In the genomic region with DNA sequence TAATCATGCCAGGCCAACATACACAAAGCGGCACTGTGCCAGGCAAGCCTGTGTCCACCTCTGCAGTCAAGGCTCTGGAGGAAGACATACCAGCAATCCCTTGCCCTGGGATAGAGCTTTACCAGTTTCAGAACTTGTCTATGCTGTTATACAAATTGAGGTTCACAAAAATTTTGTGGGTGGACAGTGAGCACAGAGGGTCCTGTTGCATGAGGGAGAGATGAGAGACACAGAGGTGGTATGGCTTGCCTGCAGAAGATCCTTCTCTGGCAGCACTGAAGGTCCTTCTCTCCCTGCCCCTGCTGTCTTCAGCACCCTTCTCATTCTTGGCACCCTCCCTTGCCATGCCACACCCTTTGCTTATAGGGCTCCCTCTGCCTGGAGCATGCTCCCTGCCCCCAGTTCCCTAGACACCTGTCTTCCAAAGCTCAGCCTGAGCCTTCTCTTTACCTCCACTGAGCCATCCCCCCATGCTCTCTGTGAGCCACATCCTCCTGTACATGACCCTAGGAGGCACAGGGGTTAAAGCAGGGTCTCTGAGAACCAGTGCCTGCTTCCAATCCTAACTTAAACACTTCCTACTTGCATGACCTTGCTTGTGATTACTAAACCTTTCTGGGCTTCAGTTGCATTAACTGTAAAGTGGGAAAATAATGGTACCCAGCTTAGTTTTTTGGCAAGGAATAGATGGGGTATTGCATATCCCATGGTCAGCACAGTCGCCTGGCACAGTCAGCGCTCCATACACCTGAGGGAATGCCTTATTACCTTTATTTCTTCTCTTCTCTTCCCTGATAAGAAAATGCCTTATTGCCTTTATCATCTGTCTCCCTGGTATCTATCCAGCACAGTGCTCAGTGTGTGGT, we compare ENCODE assay signal across 24 cellular contexts. TPM values are rescaled to one million over a fixed set of nuclear protein-coding genes. Genes with fewer than 3 reads are reported as not detected.
DNase-seq lines count a peak whose midpoint lies in the region; ATAC-seq, FAIRE-seq and TF ChIP-seq lines count a peak whose summit lies in the region.
"Had no signal": no experiment of that assay in that cellular context is flagged by ENCODE, and none has a peak within 500 bp of the region (broad histone marks: within the 10 kb centered on the region; RNA-seq: fewer than 3 reads in every experiment).

No MANE protein-coding gene starts in this region.

- no peaks in the 10 kb centered on the region for H3K36me3 ChIP-seq in hepatocyte (replicated peaks; ENCODE audit: insufficient read depth, low read depth)
- no peaks in the 10 kb centered on the region for H3K36me3 ChIP-seq in mucosa of descending colon (ENCODE audit: low read depth)
- peaks cover 0 to 10% of the 10 kb centered on the region in 2 donors for H3K36me3 ChIP-seq in small intestine (ENCODE audit: control insufficient read depth in 2 of 2, insufficient read depth in 2 of 2, low read length in 2 of 2)

- intact Hi-C loops in mucosa of descending colon (cut with DNase I, micrococcal nuclease) = no loop called here

- H3K4me2 ChIP-seq in hepatocyte = peak overlapping the region; percentile 71

- H3K4me1 ChIP-seq in hepatocyte (ENCODE audit: insufficient read depth) = peaks cover 32% of the 10 kb centered on the region
- peaks cover 28% of the 10 kb centered on the region for H3K4me1 ChIP-seq in mucosa of descending colon (ENCODE audit: low read depth)
- H3K4me1 ChIP-seq in small intestine (ENCODE audit: control insufficient read depth in 2 of 2, insufficient read depth in 1 of 2, low read depth in 1 of 2, low read length in 1 of 2) = peaks cover 0 to 14% of the 10 kb centered on the region in 2 donors

- WGBS in hepatocyte (ENCODE audit: low lambda C conversion rate, missing lambda C conversion rate) = 91% methylated on average over 3 of the region's 3 CpGs
- WGBS in small intestine, 3 donors = 28 to 78% (median 52%) methylated on average over 3 of the region's 3 CpGs

- FAIRE-seq in HTR-8/SVneo (lab: Jason Lieb, UNC) (peak; percentile 57), small intestine (lab: Jason Lieb, UNC) (no peak)
- FAIRE-seq: GM18507, K562 had no signal

- ATAC-seq in mucosa of descending colon (peak; percentile 33), GM18907 (IDR thresholded peaks at IDR 0.05; ENCODE audit: unreplicated experiment) (no peak)
- ATAC-seq: K562, Panc1 had no signal

- H4K20me1 ChIP-seq in hepatocyte (ENCODE audit: insufficient read depth, poor library complexity, severe bottlenecking) = peaks cover 5% of the 10 kb centered on the region

- H3K4me3 ChIP-seq in hepatocyte (peak overlapping the region; percentile 23), mucosa of descending colon (peak overlapping the region; percentile 22), small intestine (ENCODE audit: low read depth in 1 of 2, low read length in 2 of 2) (peak overlapping the region; percentile 13 to 77)
- H3K4me3 ChIP-seq: GM23248, K562, SK-N-MC had no signal

- peaks cover 2% of the 10 kb centered on the region for H3K79me2 ChIP-seq in hepatocyte

- H2AFZ ChIP-seq in hepatocyte = no peak overlapping the region
- H2AFZ ChIP-seq: GM23248 had no signal

- no peaks in the 10 kb centered on the region for H3K9me2 ChIP-seq in hepatocyte (replicated peaks; ENCODE audit: insufficient read depth)

- TF ChIP-seq CTCF in hepatocyte (IDR thresholded peaks at IDR 0.05; ENCODE audit: poor library complexity) (no peak), mucosa of descending colon (IDR thresholded peaks at IDR 0.05) (no peak)

- H3K9me3 ChIP-seq in hepatocyte (ENCODE audit: low read depth) = no peaks in the 10 kb centered on the region
- H3K9me3 ChIP-seq in mucosa of descending colon = no peaks in the 10 kb centered on the region
- no peaks in the 10 kb centered on the region for H3K9me3 ChIP-seq in small intestine (ENCODE audit: control insufficient read depth, low read depth)

- peak overlapping the region; percentile 91 for H3K27ac ChIP-seq in hepatocyte
- peak overlapping the region; percentile 86 to 90 for H3K27ac ChIP-seq in small intestine (ENCODE audit: low read depth in 1 of 2, low read length in 1 of 2)
- H3K27ac ChIP-seq: GM23248, SK-N-MC had no signal

- H3K27me3 ChIP-seq in hepatocyte (no peaks in the 10 kb centered on the region), small intestine (ENCODE audit: control insufficient read depth in 2 of 2, insufficient read depth in 2 of 2, low read length in 2 of 2) (no peaks in the 10 kb centered on the region)

- DNase-seq in HTR-8/SVneo (ENCODE audit: insufficient read length, low spot score) (no peak), hepatocyte (ENCODE audit: low spot score) (no peak), mucosa of descending colon (peak in 2 of 3 donors; percentile 55 to 57), small intestine (peak; percentile 63), superior temporal gyrus (ENCODE audit: extremely low spot score) (no peak), activated gamma-delta T cell treated with Interleukin-2 at 50 U/mL for 16 hours (no peak)
- DNase-seq: DMS153, GM23248, H7, Kasumi-1, NCI-H2029 treated with DMSO at 0.1 percent for 48 hours, NCI-H2227 treated with DMSO at 0.1 percent for 48 hours, NCI-H526 treated with DMSO at 0.1 percent for 48 hours, SIG-M5 had no signal

RNA-seq across cellular contexts. Expression of gene FABP1, which starts 0.9 kb away (rescaled TPM):
- total RNA-seq in hepatocyte (165 and 244 TPM in 2 replicates), mucosa of descending colon (1,000 to 10,000 TPM in 2 of 3 donors, 100 to 1,000 TPM in 1; 768 to 5,199 (median 1,319) TPM)
- polyA plus RNA-seq in hepatocyte (763 and 780 TPM in 2 replicates), small intestine (over 10,000 TPM in 2 of 3 donors, 1,000 to 10,000 TPM in 1; 3,082 to 23,034 (median 10,168) TPM)
- total RNA-seq: A172, GM23248, H7, HT-29, M059J, NCI-H460 had no signal
- polyA plus RNA-seq: BJ, GM23248, K562 had no signal

RNA-seq across cellular contexts. Expression of gene THNSL2, which starts 43.1 kb away (rescaled TPM):
- total RNA-seq in hepatocyte = 4.8 and 7.1 TPM in 2 replicates
- polyA plus RNA-seq in hepatocyte = 3.7 and 7.1 TPM in 2 replicates
- total RNA-seq in mucosa of descending colon = 10 to 100 TPM; 16.8 to 33.3 (median 16.8) TPM
- 10 to 100 TPM; 17.2 to 40.5 (median 25.7) TPM for polyA plus RNA-seq in small intestine
- total RNA-seq: K562, M059J had no signal
- polyA plus RNA-seq: K562 had no signal

RNA-seq across cellular contexts. Expression of gene SMYD1, which starts 59.4 kb away (rescaled TPM):
- not detected in 2 replicates for total RNA-seq in hepatocyte
- 0.10 TPM in 1 of 2 replicates, not detected in the other for polyA plus RNA-seq in hepatocyte
- total RNA-seq in mucosa of descending colon = 10 to 100 TPM in 1 of 3 donors, 1 to 10 TPM in 1, not detected in 1; 1.0 to 10.7 TPM
- 1 to 10 TPM in 1 of 3 donors, under 1 TPM in 1, not detected in 1; 0.34 to 1.6 TPM for polyA plus RNA-seq in small intestine
- total RNA-seq: A172, GM23248, HT-29, K562, M059J, NCI-H460 had no signal
- polyA plus RNA-seq: BJ, GM23248, K562 had no signal

Comparison
In these comparisons a context has a peak if more than half of its experiments do, and no peak if none do; other contexts are left out.
1. DNase-seq: peak in mucosa of descending colon (2 of 3) and small intestine (single experiment); none in HTR-8/SVneo (single experiment), hepatocyte (single experiment), superior temporal gyrus (single experiment) and activated gamma-delta T cell treated with Interleukin-2 at 50 U/mL for 16 hours (single experiment).
2. Peak in every context shown above with its lines, with median percentiles within 50 percentile points of each other: H3K4me3 ChIP-seq.